14 cellular contexts compared by ENCODE assay signal in genomic region chr5:172732201-172732865, GRCh38. TPM values are rescaled to one million over a fixed set of nuclear protein-coding genes. Genes with fewer than 3 reads are reported as not detected.
DNase-seq lines count a peak whose midpoint lies in the region; ATAC-seq and TF ChIP-seq lines count a peak whose summit lies in the region.
"Had no signal": no experiment of that assay in that cellular context is flagged by ENCODE, and none has a peak within 500 bp of the region (broad histone marks: within the 10 kb centered on the region; RNA-seq: fewer than 3 reads in every experiment).

No MANE protein-coding gene starts in this region.

- peak overlapping the region; percentile 87 for H3K9ac ChIP-seq in skeletal muscle satellite cell (ENCODE audit: low read depth, low read length)

- 100% methylated on average over 3 of the region's 14 CpGs for WGBS in right lobe of liver (ENCODE audit: insufficient coverage, low coverage, low lambda C conversion rate, missing lambda C conversion rate)

- H3K4me3 ChIP-seq in ACC112 (ENCODE audit: low read depth, low read length) (no peak overlapping the region), ascending aorta (no peak overlapping the region), right lobe of liver (no peak overlapping the region), skeletal muscle satellite cell (ENCODE audit: low read length) (no peak overlapping the region)
- H3K4me3 ChIP-seq: GM12878, GM23338 had no signal

- H3K36me3 ChIP-seq in ACC112 (ENCODE audit: insufficient read depth, low read length) (no peaks in the 10 kb centered on the region), ascending aorta (no peaks in the 10 kb centered on the region), right lobe of liver (no peaks in the 10 kb centered on the region), skeletal muscle satellite cell (ENCODE audit: insufficient read depth, low read length) (no peaks in the 10 kb centered on the region)

- TF ChIP-seq CTCF in ascending aorta (IDR thresholded peaks at IDR 0.05), result no peak
- no peak for TF ChIP-seq CTCF in right lobe of liver (IDR thresholded peaks at IDR 0.05)

- intact Hi-C loops in ascending aorta (cut with DNase I) (loop anchor here (2.0 to 5.0 kb wide), 3 partner anchors 14 to 140 kb away; no protein-coding TSS in a partner anchor), right lobe of liver (cut with DNase I) (no loop called here)

- H3K4me1 ChIP-seq in ACC112 (ENCODE audit: control insufficient read depth, insufficient read depth, low read length, unreplicated experiment), result peaks cover 26% of the 10 kb centered on the region
- peaks cover 23 to 37% of the 10 kb centered on the region in 2 donors for H3K4me1 ChIP-seq in ascending aorta
- H3K4me1 ChIP-seq in right lobe of liver, result peaks cover 0 to 15% (median 5%) of the 10 kb centered on the region in 4 donors
- peaks cover 36% of the 10 kb centered on the region for H3K4me1 ChIP-seq in skeletal muscle satellite cell (ENCODE audit: control insufficient read depth, insufficient read depth, low read length)

- H3K9me3 ChIP-seq in ascending aorta (no peaks in the 10 kb centered on the region), right lobe of liver (no peaks in the 10 kb centered on the region), skeletal muscle satellite cell (replicated peaks; ENCODE audit: low read length) (no peaks in the 10 kb centered on the region)

- H3K4me2 ChIP-seq in skeletal muscle satellite cell (ENCODE audit: low read length), result no peak overlapping the region
- H3K4me2 ChIP-seq: GM23338 had no signal

- H3K79me2 ChIP-seq in ACC112 (ENCODE audit: control insufficient read depth, insufficient read depth, low read length, unreplicated experiment), result no peaks in the 10 kb centered on the region

- peak overlapping the region; percentile 94 for H3K27ac ChIP-seq in ACC112 (ENCODE audit: low read depth, low read length)
- peak overlapping the region; percentile 96 to 97 for H3K27ac ChIP-seq in ascending aorta
- peak overlapping the region in 2 of 3 donors; percentile 62 to 73 for H3K27ac ChIP-seq in right lobe of liver

- no peaks in the 10 kb centered on the region for H3K27me3 ChIP-seq in ACC112 (ENCODE audit: insufficient read depth, low read length)
- H3K27me3 ChIP-seq in ascending aorta, result no peaks in the 10 kb centered on the region
- no peaks in the 10 kb centered on the region for H3K27me3 ChIP-seq in right lobe of liver
- no peaks in the 10 kb centered on the region for H3K27me3 ChIP-seq in skeletal muscle satellite cell (ENCODE audit: control insufficient read depth, insufficient read depth, low read length)

- DNase-seq in ascending aorta (ENCODE audit: low spot score in 2 of 2) (no peak), right lobe of liver (no peak), occipital lobe (lab: John Stamatoyannopoulos, UW) (no peak), RPMI8226 (no peak)
- no peak for DNase-seq in stimulated activated naive CD4-positive, alpha-beta T cell (lab: John Stamatoyannopoulos, UW)
- DNase-seq: activated T-cell treated with anti-CD3 and anti-CD28 coated beads, Interleukin-2, amount 50 U/mL, for 4 hours; DMS79; effector CD8-positive, alpha-beta T cell; head of caudate nucleus had no signal

- TF ChIP-seq POLR2A in right lobe of liver (IDR thresholded peaks at IDR 0.05), result no peak

- ATAC-seq in right lobe of liver, result no peak
- no peak for ATAC-seq in GM18520 (IDR thresholded peaks at IDR 0.05; ENCODE audit: unreplicated experiment)
- ATAC-seq: activated T-cell treated with anti-CD3 and anti-CD28 coated beads, Interleukin-2, amount 50 U/mL, for 4 hours had no signal

- no peak overlapping the region for H2AFZ ChIP-seq in ACC112 (ENCODE audit: low read length, unreplicated experiment)
- H2AFZ ChIP-seq: GM23338 had no signal

RNA-seq across cellular contexts. Expression of gene DUSP1, which starts 38.7 kb away (rescaled TPM):
- total RNA-seq in ascending aorta, result 3,919 TPM
- 100 to 1,000 TPM; 106 to 407 (median 232) TPM for total RNA-seq in right lobe of liver
- total RNA-seq in skeletal muscle satellite cell (2012; rRNA removed), result 204 and 438 TPM in 2 replicates
- total RNA-seq in occipital lobe, result 54.1 TPM
